In genomic region chr11:35155677-35156076, GRCh38 we compare ENCODE assay signal across 24 cellular contexts. TPM values are rescaled to one million over a fixed set of nuclear protein-coding genes. Genes with fewer than 3 reads are reported as not detected.
A peak's percentile ranks its signal among the peaks of the same experiment; 100 is the strongest.
DNase-seq lines count a peak whose midpoint lies in the region; ATAC-seq and TF ChIP-seq lines count a peak whose summit lies in the region.
"Had no signal": no experiment of that assay in that cellular context is flagged by ENCODE, and none has a peak within 500 bp of the region (broad histone marks: within the 10 kb centered on the region; RNA-seq: fewer than 3 reads in every experiment).

No MANE protein-coding gene starts in this region.

- peaks cover 99% of the 10 kb centered on the region for H4K20me1 ChIP-seq in IMR-90 (ENCODE audit: insufficient read depth, low read length)

- TF ChIP-seq POLR2A in IMR-90 (IDR thresholded peaks at IDR 0.05; ENCODE audit: low read depth, low read length), result no peak

- no peak overlapping the region for H4K8ac ChIP-seq in IMR-90 (ENCODE audit: low read depth in 2 of 2, low read length in 2 of 2)

- no peaks in the 10 kb centered on the region for H3K27me3 ChIP-seq in IMR-90 (ENCODE audit: control insufficient read depth, insufficient read depth, low read length)
- no peaks in the 10 kb centered on the region for H3K27me3 ChIP-seq in naive thymus-derived CD4-positive, alpha-beta T cell (ENCODE audit: control insufficient read depth in 2 of 2, insufficient read depth in 2 of 2, low read length in 2 of 2)
- no peaks in the 10 kb centered on the region for H3K27me3 ChIP-seq in ascending aorta
- H3K27me3 ChIP-seq: BE2C, upper lobe of right lung had no signal

- no peak overlapping the region for H3K14ac ChIP-seq in IMR-90 (replicated peaks; ENCODE audit: low read depth, low read length)

- TF ChIP-seq RAD21 in IMR-90 (IDR thresholded peaks at IDR 0.05; ENCODE audit: low read length), result no peak

- H3K23ac ChIP-seq in IMR-90 (ENCODE audit: low read depth, low read length), result peak overlapping the region; percentile 10; the same call in 1 of the 2 replicates

- no peak for ATAC-seq in IMR-90 (ENCODE audit: low read depth)
- ATAC-seq in naive thymus-derived CD4-positive, alpha-beta T cell, result no peak
- ATAC-seq: A549; activated T-cell treated with anti-CD3 and anti-CD28 coated beads, Interleukin-2, amount 50 U/mL, for 4 hours; right cardiac atrium; upper lobe of right lung had no signal

- H3K9me3 ChIP-seq in IMR-90 (ENCODE audit: control insufficient read depth, insufficient read depth, low read length) (no peaks in the 10 kb centered on the region), ascending aorta (no peaks in the 10 kb centered on the region)
- no peaks in the 10 kb centered on the region for H3K9me3 ChIP-seq in naive thymus-derived CD4-positive, alpha-beta T cell (ENCODE audit: control insufficient read depth in 2 of 3, low read length in 3 of 3)
- H3K9me3 ChIP-seq: A549, BE2C, upper lobe of right lung had no signal

- no peak overlapping the region for H2AFZ ChIP-seq in IMR-90 (replicated peaks; ENCODE audit: low read length, poor library complexity)

- H3K4me3 ChIP-seq in IMR-90 (ENCODE audit: insufficient read depth, low read depth, low read length) (no peak overlapping the region), ascending aorta (no peak overlapping the region)
- no peak overlapping the region for H3K4me3 ChIP-seq in naive thymus-derived CD4-positive, alpha-beta T cell (ENCODE audit: low read length)
- H3K4me3 ChIP-seq: A549, SK-N-MC, upper lobe of right lung had no signal

- H2BK15ac ChIP-seq in IMR-90 (ENCODE audit: low read depth, low read length), result no peak overlapping the region

- H3K27me3 Mint-ChIP-seq in activated T-cell treated with anti-CD3 and anti-CD28 coated beads, Interleukin-2, amount 50 U/mL, for 24 hours, result no peaks in the 10 kb centered on the region
- no peaks in the 10 kb centered on the region for H3K27me3 Mint-ChIP-seq in activated T-helper 1 cell treated with anti-CD3 and anti-CD28 coated beads, Interleukin-12 subunit alpha, Interleukin-12 subunit beta, Interleukin-2, Interleukin-4 antibody, amounts not matched to agents 30 ng/mL and 10 ng/mL and 1 ng/mL, durations not matched to agents 14 hours and 24 hours and 36 hours (ENCODE audit: insufficient read depth)
- no peaks in the 10 kb centered on the region for H3K27me3 Mint-ChIP-seq in naive thymus-derived CD4-positive, alpha-beta T cell
- H3K27me3 Mint-ChIP-seq in nephron progenitor cell (ENCODE audit: low read depth, poor library complexity), result peaks cover 2% of the 10 kb centered on the region
- H3K27me3 Mint-ChIP-seq: brain had no signal

- CTCF ChIA-PET in IMR-90 (lab: Yijun Ruan, JAX), result no interaction called here
- CTCF ChIA-PET in naive thymus-derived CD4-positive, alpha-beta T cell (lab: Charles Lee), result interaction anchor here (2.6 kb wide), 1 partner anchor 10 kb away, joined by 8 read pairs; no protein-coding TSS in a partner anchor

- H3K27ac ChIP-seq in IMR-90 (ENCODE audit: insufficient read depth, low read length) (no peak overlapping the region), ascending aorta (no peak overlapping the region)
- peak overlapping the region; percentile 94 for H3K27ac ChIP-seq in naive thymus-derived CD4-positive, alpha-beta T cell (ENCODE audit: low read depth, low read length)
- H3K27ac ChIP-seq: A549, SK-N-MC, upper lobe of right lung had no signal

- no CpG with 5 or more reads among the region's 5 CpGs for WGBS in IMR-90 (ENCODE audit: extremely low coverage in 2 of 2, insufficient read length in 1 of 2), 2 experiments

- H2BK120ac ChIP-seq in IMR-90 (ENCODE audit: low read depth, low read length), result no peak overlapping the region

- H2BK5ac ChIP-seq in IMR-90 (ENCODE audit: low read depth, low read length, poor library complexity, severe bottlenecking), result no peak overlapping the region

- no peak overlapping the region for H3K4me2 ChIP-seq in IMR-90 (ENCODE audit: low read depth, low read length)
- H3K4me2 ChIP-seq: A549 had no signal

- peak overlapping the region; percentile 80 for H3K27ac Mint-ChIP-seq in activated T-cell treated with anti-CD3 and anti-CD28 coated beads, Interleukin-2, amount 50 U/mL, for 24 hours
- H3K27ac Mint-ChIP-seq in activated T-helper 1 cell treated with anti-CD3 and anti-CD28 coated beads, Interleukin-12 subunit alpha, Interleukin-12 subunit beta, Interleukin-2, Interleukin-4 antibody, amounts not matched to agents 30 ng/mL and 10 ng/mL and 1 ng/mL, durations not matched to agents 14 hours and 24 hours and 36 hours, result no peak overlapping the region
- peak overlapping the region; percentile 37 to 100 (median 93) for H3K27ac Mint-ChIP-seq in naive thymus-derived CD4-positive, alpha-beta T cell
- H3K27ac Mint-ChIP-seq in nephron progenitor cell, result no peak overlapping the region
- H3K27ac Mint-ChIP-seq: brain; endodermal cell; T-helper 2 cell treated with Interferon-gamma antibody and Interleukin-4, amounts not matched to agents 5 μg/mL and 100 μg/mL, for 36 hours had no signal

- H3K9me1 ChIP-seq in IMR-90 (ENCODE audit: insufficient read depth, low read length), result peaks cover 60% of the 10 kb centered on the region

- H3K18ac ChIP-seq in IMR-90 (ENCODE audit: low read depth, low read length), result no peak overlapping the region

- TF ChIP-seq CTCF in IMR-90 (conservative IDR thresholded peaks at IDR 0.05; ENCODE audit: low read depth, low read length) (no peak), nephron progenitor cell (IDR thresholded peaks at IDR 0.05) (no peak), ascending aorta (IDR thresholded peaks at IDR 0.05) (no peak)

- H4K5ac ChIP-seq in IMR-90 (ENCODE audit: low read depth, low read length), result no peak overlapping the region

- peaks cover 6% of the 10 kb centered on the region for H3K9me3 Mint-ChIP-seq in activated T-cell treated with anti-CD3 and anti-CD28 coated beads, Interleukin-2, amount 50 U/mL, for 24 hours
- peaks cover 8% of the 10 kb centered on the region for H3K9me3 Mint-ChIP-seq in activated T-helper 1 cell treated with anti-CD3 and anti-CD28 coated beads, Interleukin-12 subunit alpha, Interleukin-12 subunit beta, Interleukin-2, Interleukin-4 antibody, amounts not matched to agents 30 ng/mL and 10 ng/mL and 1 ng/mL, durations not matched to agents 14 hours and 24 hours and 36 hours
- H3K9me3 Mint-ChIP-seq in naive thymus-derived CD4-positive, alpha-beta T cell, result peaks cover 0 to 24% (median 0%) of the 10 kb centered on the region in 11 donors
- no peaks in the 10 kb centered on the region for H3K9me3 Mint-ChIP-seq in nephron progenitor cell
- H3K9me3 Mint-ChIP-seq: activated T-cell treated with anti-CD3 and anti-CD28 coated beads, Interleukin-2, amount 50 U/mL, for 4 hours; brain; endodermal cell; T-helper 2 cell treated with Interferon-gamma antibody and Interleukin-4, amounts not matched to agents 5 μg/mL and 100 μg/mL, for 36 hours had no signal

- in situ Hi-C loops in IMR-90 (cut with MboI; ENCODE audit: low sequenced_read_pairs), result loop anchor here (25.0 kb wide), 1 partner anchor 568 kb away; no protein-coding TSS in a partner anchor

- no peak overlapping the region for H2BK20ac ChIP-seq in IMR-90 (ENCODE audit: low read depth, low read length)

- H2AK9ac ChIP-seq in IMR-90 (replicated peaks; ENCODE audit: low read depth, low read length, poor library complexity), result no peak overlapping the region

- intact Hi-C loops in IMR-90 (cut with micrococcal nuclease) (loop anchor here (10.0 kb wide), 1 partner anchor 149 kb away; no protein-coding TSS in a partner anchor), ascending aorta (cut with DNase I) (no loop called here)
- intact Hi-C loops in activated T-helper 1 cell treated with anti-CD3 and anti-CD28 coated beads, Interleukin-12 subunit alpha, Interleukin-12 subunit beta, Interleukin-2, Interleukin-4 antibody, amounts not matched to agents 30 ng/mL and 10 ng/mL and 1 ng/mL, durations not matched to agents 14 hours and 24 hours and 36 hours (cut with micrococcal nuclease), result no loop called here
- intact Hi-C loops in naive thymus-derived CD4-positive, alpha-beta T cell (cut with micrococcal nuclease), result loop anchor here in 1 of 2 donors (1.0 kb wide), 2 partner anchors 8 to 11 kb away; no protein-coding TSS in a partner anchor

- POLR2A ChIA-PET in IMR-90 (lab: Charles Lee; ENCODE audit: unreplicated experiment), result interaction anchor here (1.1 kb wide), 1 partner anchor 231 kb away, joined by 4 read pairs; no protein-coding TSS in a partner anchor
- POLR2A ChIA-PET in naive thymus-derived CD4-positive, alpha-beta T cell (lab: Charles Lee), result interaction anchor here (1.1 to 21.8 kb wide), 8 partner anchors 7 to 73 kb away, joined by 3 to 354 read pairs (median 8); no protein-coding TSS in a partner anchor

- BruUV-seq in IMR-90 (replicated peaks; lab: Mats Ljungman, UMichigan), result no TSS peak

- H3K9ac ChIP-seq in IMR-90 (ENCODE audit: low read depth, low read length), result no peak overlapping the region

- H3K36me3 ChIP-seq in IMR-90 (ENCODE audit: control insufficient read depth, insufficient read depth, low read length) (peaks cover 46% of the 10 kb centered on the region), ascending aorta (no peaks in the 10 kb centered on the region)
- peaks cover 0 to 14% (median 0%) of the 10 kb centered on the region in 3 experiments for H3K36me3 ChIP-seq in naive thymus-derived CD4-positive, alpha-beta T cell (ENCODE audit: control insufficient read depth in 2 of 3, insufficient read depth in 3 of 3, low read length in 3 of 3)
- H3K36me3 ChIP-seq: BE2C had no signal

- no peak overlapping the region for H2AK5ac ChIP-seq in IMR-90 (ENCODE audit: low read depth, low read length)

- no peak overlapping the region for H3K4ac ChIP-seq in IMR-90 (ENCODE audit: low read depth, low read length)

- no peak for DNase-seq in activated T-cell treated with anti-CD3 and anti-CD28 coated beads, Interleukin-2, amount 50 U/mL, for 24 hours
- DNase-seq in activated T-cell treated with anti-CD3 and anti-CD28 coated beads for 4 hours (no peak), IMR-90 (no peak), SKM-1 (lab: John Stamatoyannopoulos, UW; ENCODE audit: unreplicated experiment) (no peak), nephron progenitor cell (no peak), ascending aorta (ENCODE audit: low spot score in 2 of 2) (no peak)
- DNase-seq in activated T-helper 1 cell treated with anti-CD3 and anti-CD28 coated beads, Interleukin-12 subunit alpha, Interleukin-12 subunit beta, Interleukin-2, Interleukin-4 antibody, amounts not matched to agents 30 ng/mL and 10 ng/mL and 1 ng/mL, durations not matched to agents 14 hours and 24 hours and 36 hours (ENCODE audit: low spot score), result no peak
- DNase-seq in naive thymus-derived CD4-positive, alpha-beta T cell, result no peak
- DNase-seq: activated CD4-positive, alpha-beta T cell treated with anti-CD3 and anti-CD28 coated beads, Interleukin-2, amount 50 U/mL, for 4 hours; activated T-cell treated with anti-CD3 and anti-CD28 coated beads, Interleukin-2, amount 50 U/mL, for 4 hours; BE2C; endodermal cell; mammary epithelial cell; NCI-H1436; NCI-H526 treated with DMSO at 0.1 percent for 48 hours; right cardiac atrium; RPMI8226; stimulated activated CD4-positive, alpha-beta T cell treated with anti-CD3 and anti-CD28 coated beads, Interleukin-12 subunit alpha, Interleukin-12 subunit beta, amount 100 ng/mL, for 4 hours; stimulated activated CD4-positive, alpha-beta T cell treated with anti-CD3 and anti-CD28 coated beads, Interleukin-4, amount 100 ng/mL, for 4 hours; upper lobe of right lung had no signal

- no peak overlapping the region for H4K91ac ChIP-seq in IMR-90 (ENCODE audit: insufficient read depth, low read depth, low read length)

- dilution Hi-C loops in IMR-90 (cut with HindIII; ENCODE audit: low sequenced_read_pairs, unreplicated experiment), result no loop called here

- H3K4me3 Mint-ChIP-seq in activated T-cell treated with anti-CD3 and anti-CD28 coated beads, Interleukin-2, amount 50 U/mL, for 24 hours, result no peak overlapping the region
- H3K4me3 Mint-ChIP-seq in activated T-helper 1 cell treated with anti-CD3 and anti-CD28 coated beads, Interleukin-12 subunit alpha, Interleukin-12 subunit beta, Interleukin-2, Interleukin-4 antibody, amounts not matched to agents 30 ng/mL and 10 ng/mL and 1 ng/mL, durations not matched to agents 14 hours and 24 hours and 36 hours, result peak overlapping the region; percentile 4
- H3K4me3 Mint-ChIP-seq in naive thymus-derived CD4-positive, alpha-beta T cell, result peak overlapping the region in 8 of 10 donors; percentile 24 to 94 (median 51)
- H3K4me3 Mint-ChIP-seq in nephron progenitor cell, result no peak overlapping the region
- H3K4me3 Mint-ChIP-seq: brain, endodermal cell had no signal

- peaks cover 99% of the 10 kb centered on the region for H3K4me1 Mint-ChIP-seq in activated T-cell treated with anti-CD3 and anti-CD28 coated beads, Interleukin-2, amount 50 U/mL, for 24 hours (ENCODE audit: low read depth)
- peaks cover 99% of the 10 kb centered on the region for H3K4me1 Mint-ChIP-seq in activated T-helper 1 cell treated with anti-CD3 and anti-CD28 coated beads, Interleukin-12 subunit alpha, Interleukin-12 subunit beta, Interleukin-2, Interleukin-4 antibody, amounts not matched to agents 30 ng/mL and 10 ng/mL and 1 ng/mL, durations not matched to agents 14 hours and 24 hours and 36 hours (ENCODE audit: low read depth)
- peaks cover 67 to 100% (median 99%) of the 10 kb centered on the region in 7 donors for H3K4me1 Mint-ChIP-seq in naive thymus-derived CD4-positive, alpha-beta T cell
- peaks cover 15% of the 10 kb centered on the region for H3K4me1 Mint-ChIP-seq in nephron progenitor cell

- peaks cover 0 to 92% of the 10 kb centered on the region in 2 experiments; a peak in 2 of 4 replicates for H3K79me1 ChIP-seq in IMR-90 (ENCODE audit: low read depth in 1 of 2, low read length in 2 of 2)

- H3K36me3 Mint-ChIP-seq in activated T-cell treated with anti-CD3 and anti-CD28 coated beads, Interleukin-2, amount 50 U/mL, for 24 hours (ENCODE audit: low read depth), result peaks cover 100% of the 10 kb centered on the region
- H3K36me3 Mint-ChIP-seq in activated T-helper 1 cell treated with anti-CD3 and anti-CD28 coated beads, Interleukin-12 subunit alpha, Interleukin-12 subunit beta, Interleukin-2, Interleukin-4 antibody, amounts not matched to agents 30 ng/mL and 10 ng/mL and 1 ng/mL, durations not matched to agents 14 hours and 24 hours and 36 hours (ENCODE audit: low read depth), result peaks cover 83% of the 10 kb centered on the region
- H3K36me3 Mint-ChIP-seq in naive thymus-derived CD4-positive, alpha-beta T cell, result peaks cover 13 to 79% (median 52%) of the 10 kb centered on the region in 5 donors
- no peaks in the 10 kb centered on the region for H3K36me3 Mint-ChIP-seq in nephron progenitor cell (ENCODE audit: low read depth)
- H3K36me3 Mint-ChIP-seq: brain had no signal

- H3K56ac ChIP-seq in IMR-90 (ENCODE audit: extremely low read depth, insufficient read depth, low read length), result no peak overlapping the region

- peaks cover 48% of the 10 kb centered on the region for H3K4me1 ChIP-seq in IMR-90 (ENCODE audit: control insufficient read depth, insufficient read depth, low read length)
- H3K4me1 ChIP-seq in naive thymus-derived CD4-positive, alpha-beta T cell (ENCODE audit: control insufficient read depth in 2 of 2, insufficient read depth in 2 of 2, low read length in 2 of 2), result peaks cover 97 to 98% of the 10 kb centered on the region in 2 donors
- peaks cover 0 to 57% of the 10 kb centered on the region in 2 donors for H3K4me1 ChIP-seq in ascending aorta

RNA-seq across cellular contexts. Expression of gene CD44, which starts 16.7 kb away (rescaled TPM):
- 341 and 357 TPM in 2 replicates for total RNA-seq in IMR-90 (2012; rRNA removed)
- 947 and 1,094 TPM in 2 replicates for polyA plus RNA-seq in IMR-90 (2012; rRNA removed)
- 502 and 1,091 TPM in 2 replicates for polyA plus RNA-seq in IMR-90 (2012; cell fraction: cytosol; rRNA removed)
- 461 and 652 TPM in 2 replicates for polyA plus RNA-seq in IMR-90 (2012; cell fraction: nucleus; rRNA removed; ENCODE audit: low replicate concordance)
- total RNA-seq in activated T-helper 1 cell treated with anti-CD3 and anti-CD28 coated beads, Interleukin-12 subunit alpha, Interleukin-12 subunit beta, Interleukin-2, Interleukin-4 antibody, amounts not matched to agents 30 ng/mL and 10 ng/mL and 1 ng/mL, durations not matched to agents 14 hours and 24 hours and 36 hours, result 547 and 550 TPM in 2 replicates
- 1,000 to 10,000 TPM in 1 of 5 experiments, 100 to 1,000 TPM in 4; 369 to 1,223 (median 784) TPM for total RNA-seq in naive thymus-derived CD4-positive, alpha-beta T cell
- 100 to 1,000 TPM; 332 to 372 TPM for polyA plus RNA-seq in naive thymus-derived CD4-positive, alpha-beta T cell
- 188 TPM for total RNA-seq in ascending aorta

Comparison
In these comparisons a context has a peak if more than half of its experiments do, and no peak if none do; other contexts are left out.
1. H3K27ac Mint-ChIP-seq: peak in activated T-cell treated with anti-CD3 and anti-CD28 coated beads, Interleukin-2, amount 50 U/mL, for 24 hours (single experiment) and naive thymus-derived CD4-positive, alpha-beta T cell (9 of 9); none in activated T-helper 1 cell treated with anti-CD3 and anti-CD28 coated beads, Interleukin-12 subunit alpha, Interleukin-12 subunit beta, Interleukin-2, Interleukin-4 antibody, amounts not matched to agents 30 ng/mL and 10 ng/mL and 1 ng/mL, durations not matched to agents 14 hours and 24 hours and 36 hours (single experiment) and nephron progenitor cell (single experiment).
2. H3K4me3 Mint-ChIP-seq: peak in activated T-helper 1 cell treated with anti-CD3 and anti-CD28 coated beads, Interleukin-12 subunit alpha, Interleukin-12 subunit beta, Interleukin-2, Interleukin-4 antibody, amounts not matched to agents 30 ng/mL and 10 ng/mL and 1 ng/mL, durations not matched to agents 14 hours and 24 hours and 36 hours (single experiment) and naive thymus-derived CD4-positive, alpha-beta T cell (8 of 10); none in activated T-cell treated with anti-CD3 and anti-CD28 coated beads, Interleukin-2, amount 50 U/mL, for 24 hours (single experiment) and nephron progenitor cell (single experiment).